13 cellular contexts compared by ENCODE assay signal in the genomic region with DNA sequence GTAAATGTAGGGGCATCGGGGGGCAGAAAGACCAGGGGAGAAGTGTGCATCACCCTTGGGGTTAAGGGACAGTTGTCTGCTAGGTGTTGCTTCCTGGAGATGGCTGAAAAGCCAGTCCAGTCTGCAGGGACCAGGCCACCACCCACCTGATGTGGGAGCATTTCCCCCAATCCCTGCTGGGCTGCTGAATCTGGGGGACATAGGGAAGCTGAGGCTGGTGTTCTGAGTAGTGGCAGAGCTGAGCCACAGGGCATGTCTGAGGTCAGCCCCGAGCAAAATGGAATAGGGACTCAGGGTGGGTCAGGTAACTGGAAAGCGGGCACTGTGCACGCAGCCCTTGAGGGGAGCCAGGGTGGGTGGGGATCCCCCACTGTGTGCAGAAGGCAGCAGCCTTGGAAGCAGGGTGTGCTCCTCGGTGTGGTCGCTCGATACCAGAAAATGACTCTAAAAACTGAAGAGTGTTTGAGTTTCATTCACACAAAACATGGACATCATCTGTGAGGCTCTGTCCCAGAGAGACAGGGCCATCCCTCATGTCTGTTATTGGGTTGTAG. TPM values are rescaled to one million over a fixed set of nuclear protein-coding genes. Genes with fewer than 3 reads are reported as not detected.
A peak's percentile ranks its signal among the peaks of the same experiment; 100 is the strongest.
DNase-seq lines count a peak whose midpoint lies in the region; ATAC-seq, FAIRE-seq and TF ChIP-seq lines count a peak whose summit lies in the region.
"Had no signal": no experiment of that assay in that cellular context is flagged by ENCODE, and none has a peak within 500 bp of the region (broad histone marks: within the 10 kb centered on the region; RNA-seq: fewer than 3 reads in every experiment).

No MANE protein-coding gene starts in this region.

- TF ChIP-seq EP300 in K562 (IDR thresholded peaks at IDR 0.05; ENCODE audit: low read length): no peak

- H3K79me2 ChIP-seq in K562 (ENCODE audit: control insufficient read depth, insufficient read depth, low read length): peaks cover 81% of the 10 kb centered on the region

- DNase-seq in activated CD4-positive, alpha-beta T cell treated with anti-CD3 and anti-CD28 coated beads for 36 hours: no peak
- no peak for DNase-seq in activated CD4-positive, alpha-beta T cell treated with anti-CD3 and anti-CD28 coated beads for 48 hours
- DNase-seq in NT2/D1 (ENCODE audit: low read depth, low spot score) (no peak), K562 (ENCODE audit: extremely low read depth in 1 of 4, low spot score in 3 of 4) (no peak), osteocyte (ENCODE audit: extremely low spot score, unreplicated experiment) (no peak), NCI-H2029 treated with DMSO at 0.1 percent for 48 hours (lab: John Stamatoyannopoulos, UW) (no peak), NCI-H446 (lab: John Stamatoyannopoulos, UW) (no peak), H7 (no peak)
- DNase-seq: amygdala had no signal

- peak overlapping the region; percentile 81 for H3K27ac Mint-ChIP-seq in activated CD4-positive, alpha-beta T cell treated with anti-CD3 and anti-CD28 coated beads for 36 hours
- H3K27ac Mint-ChIP-seq in osteocyte (ENCODE audit: unreplicated experiment): no peak overlapping the region

- peaks cover 73% of the 10 kb centered on the region for H3K36me3 Mint-ChIP-seq in activated CD4-positive, alpha-beta T cell treated with anti-CD3 and anti-CD28 coated beads for 36 hours (ENCODE audit: low read depth)
- peaks cover 26% of the 10 kb centered on the region for H3K36me3 Mint-ChIP-seq in osteocyte (ENCODE audit: unreplicated experiment)

- no peaks in the 10 kb centered on the region for H3K9me3 Mint-ChIP-seq in activated CD4-positive, alpha-beta T cell treated with anti-CD3 and anti-CD28 coated beads for 36 hours (ENCODE audit: low read depth)
- no peaks in the 10 kb centered on the region for H3K9me3 Mint-ChIP-seq in osteocyte (ENCODE audit: unreplicated experiment)

- H3K4me1 ChIP-seq in NT2/D1 (ENCODE audit: insufficient read depth, insufficient read length): peaks cover 15% of the 10 kb centered on the region
- peaks cover 29 to 62% of the 10 kb centered on the region in 2 experiments for H3K4me1 ChIP-seq in K562 (replicated peaks in 1 of 2; ENCODE audit: control insufficient read depth in 2 of 2, insufficient read depth in 2 of 2, low read length in 2 of 2)

- H3K9ac ChIP-seq in NT2/D1 (ENCODE audit: insufficient read length, low read depth) (peak overlapping the region; percentile 98), K562 (ENCODE audit: insufficient read depth in 1 of 2, low read depth in 2 of 2, low read length in 2 of 2) (peak overlapping the region in 1 of 2 experiments; percentile 99; a peak in 2 of 4 replicates)

- no peaks in the 10 kb centered on the region for H3K27me3 Mint-ChIP-seq in activated CD4-positive, alpha-beta T cell treated with anti-CD3 and anti-CD28 coated beads for 36 hours
- no peaks in the 10 kb centered on the region for H3K27me3 Mint-ChIP-seq in osteocyte (ENCODE audit: unreplicated experiment)

- H3K4me1 Mint-ChIP-seq in activated CD4-positive, alpha-beta T cell treated with anti-CD3 and anti-CD28 coated beads for 36 hours: peaks cover 61% of the 10 kb centered on the region
- H3K4me1 Mint-ChIP-seq in osteocyte (ENCODE audit: unreplicated experiment): peaks cover 36% of the 10 kb centered on the region

- no peak for FAIRE-seq in K562 (lab: Jason Lieb, UNC)
- FAIRE-seq: A204.1, small intestine had no signal

- 82% methylated on average over 5 of the region's 7 CpGs for WGBS in K562 (ENCODE audit: insufficient coverage, low coverage, missing lambda C conversion rate)

- CTCF ChIA-PET in activated CD4-positive, alpha-beta T cell treated with anti-CD3 and anti-CD28 coated beads for 36 hours (lab: Charles Lee): interaction anchor here (0.6 kb wide), 1 partner anchor 352 kb away, joined by 3 read pairs; no protein-coding TSS in a partner anchor
- CTCF ChIA-PET in K562 (lab: Yijun Ruan, JAX; ENCODE audit: low intra/inter-chr PET ratio): interaction anchor here (1.1 kb wide), 1 partner anchor 50 kb away, joined by 3 read pairs; no protein-coding TSS in a partner anchor

- peaks cover 14% of the 10 kb centered on the region for H4K20me1 ChIP-seq in K562 (replicated peaks; ENCODE audit: control insufficient read depth, insufficient read depth, low read length)

- peak overlapping the region; percentile 93 for H3K4me3 Mint-ChIP-seq in activated CD4-positive, alpha-beta T cell treated with anti-CD3 and anti-CD28 coated beads for 36 hours
- peak overlapping the region; percentile 36 for H3K4me3 Mint-ChIP-seq in osteocyte (ENCODE audit: unreplicated experiment)

- in situ Hi-C loops in K562 (cut with MboI): no loop called here

- no peak overlapping the region for H3K4me3 ChIP-seq in NT2/D1 (ENCODE audit: insufficient read length, low read depth)
- no peak overlapping the region for H3K4me3 ChIP-seq in K562
- H3K4me3 ChIP-seq in H7 (ENCODE audit: insufficient read depth, low read depth, low read length): no peak overlapping the region

- peak overlapping the region; percentile 97; the same call in 1 of the 2 replicates for H3K4me2 ChIP-seq in K562 (ENCODE audit: insufficient read depth, low read length)

- intact Hi-C loops in activated CD4-positive, alpha-beta T cell treated with anti-CD3 and anti-CD28 coated beads for 36 hours (cut with DNase I, micrococcal nuclease): loop anchor here in 1 of 2 experiments (10.0 kb wide), 1 partner anchor 503 kb away; no protein-coding TSS in a partner anchor
- intact Hi-C loops in K562 (cut with micrococcal nuclease): no loop called here

- H3K27me3 ChIP-seq in NT2/D1 (ENCODE audit: insufficient read depth, insufficient read length) (no peaks in the 10 kb centered on the region), K562 (ENCODE audit: control insufficient read depth in 2 of 2, insufficient read depth in 2 of 2, low read length in 2 of 2) (no peaks in the 10 kb centered on the region), H7 (ENCODE audit: control insufficient read depth, insufficient read depth, low read length) (no peaks in the 10 kb centered on the region)

- H3K27ac ChIP-seq in K562 (ENCODE audit: extremely low read depth, low read depth, low read length): no peak overlapping the region; the same call in 2 of the 3 replicates
- H3K27ac ChIP-seq: PC-9 had no signal

- TF ChIP-seq POLR2A in K562 (conservative IDR thresholded peaks at IDR 0.05): peak; percentile 65; the same call in 1 of the 2 replicates

- peaks cover 8% of the 10 kb centered on the region for H3K9me1 ChIP-seq in K562 (ENCODE audit: control insufficient read depth, insufficient read depth, low read length)

- TF ChIP-seq CTCF in K562 (IDR thresholded peaks at IDR 0.05 in 2 of 3, conservative IDR thresholded peaks at IDR 0.05 in 1 of 3; ENCODE audit: insufficient read depth in 2 of 3, low read depth in 1 of 3, low read length in 3 of 3) (no peak), osteocyte (IDR thresholded peaks at IDR 0.05) (no peak)

- H3K9me3 ChIP-seq in NT2/D1 (ENCODE audit: insufficient read depth, low read length): no peaks in the 10 kb centered on the region
- H3K9me3 ChIP-seq in K562 (replicated peaks; ENCODE audit: control insufficient read depth, insufficient read depth, low read depth, low read length): no peaks in the 10 kb centered on the region

- BruUV-seq in K562 (replicated peaks; lab: Mats Ljungman, UMichigan): no TSS peak

- H3K36me3 ChIP-seq in NT2/D1 (ENCODE audit: insufficient read depth, insufficient read length, low read length) (peaks cover 76% of the 10 kb centered on the region), K562 (ENCODE audit: control insufficient read depth, insufficient read depth, low read length) (peaks cover 83% of the 10 kb centered on the region), H7 (replicated peaks; ENCODE audit: control insufficient read depth, insufficient read depth, low read length) (peaks cover 44% of the 10 kb centered on the region)

- no peak overlapping the region for H2AFZ ChIP-seq in K562 (ENCODE audit: low read depth, low read length)
- H2AFZ ChIP-seq: PC-9 had no signal

- POLR2A ChIA-PET in activated CD4-positive, alpha-beta T cell treated with anti-CD3 and anti-CD28 coated beads for 36 hours (lab: Charles Lee): interaction anchor here (0.7 kb wide), 1 partner anchor 30 kb away, joined by 4 read pairs; no protein-coding TSS in a partner anchor
- POLR2A ChIA-PET in K562 (lab: Yijun Ruan, JAX): interaction anchor here (0.8 to 1.7 kb wide), 4 partner anchors 9 to 42 kb away, joined by 4 to 8 read pairs (median 8); a partner anchor contains a TSS

- no peak for ATAC-seq in activated CD4-positive, alpha-beta T cell treated with anti-CD3 and anti-CD28 coated beads for 36 hours
- no peak for ATAC-seq in K562

- no peak for TF ChIP-seq RAD21 in K562 (CRISPR knock-in tag; conservative IDR thresholded peaks at IDR 0.05 in 1 of 2, IDR thresholded peaks at IDR 0.05 in 1 of 2)

RNA-seq across cellular contexts. Expression of a gene that starts 2.4 kb away (rescaled TPM):
- total RNA-seq in activated CD4-positive, alpha-beta T cell treated with anti-CD3 and anti-CD28 coated beads for 36 hours: 10 to 100 TPM; 73.6 to 89.7 TPM
- total RNA-seq in K562 (2011; cell fraction: chromatin; rRNA removed; ENCODE audit: low replicate concordance): 996 and 1,265 TPM in 2 replicates
- total RNA-seq in K562 (2011; cell fraction: nucleolus; rRNA removed): 508 and 525 TPM in 2 replicates
- total RNA-seq in K562 (2011; cell fraction: nucleoplasm; rRNA removed): 788 and 831 TPM in 2 replicates
- total RNA-seq in K562 (2014; rRNA removed) (147 and 176 TPM in 2 replicates), K562 (2014; rRNA removed; fragmentation: Illumina TruSeq; extraction: Trizol) (65.1 and 66.7 TPM in 2 replicates), K562 (2015; rRNA removed; fragmentation: Illumina TruSeq; extraction: Trizol) (91.0 and 94.5 TPM in 2 replicates), K562 (2021) (141 and 167 TPM in 2 replicates), osteocyte (262 and 272 TPM in 2 replicates)
- polyA plus RNA-seq in K562 (2011; rRNA removed) (236 and 265 TPM in 2 replicates), K562 (2014; fragmentation: Illumina TruSeq; extraction: Trizol) (81.0 and 89.7 TPM in 2 replicates), K562 (2014; fragmentation: Nextera tagmentation; extraction: Ambion mirVana) (1 to 10 TPM; 2.8 to 5.6 TPM), K562 (2014; rRNA removed) (245 and 287 TPM in 2 replicates)
- polyA plus RNA-seq in K562 (2011; cell fraction: cytosol; rRNA removed): 71.9 and 133 TPM in 2 replicates
- 2,539 and 2,548 TPM in 2 replicates for polyA plus RNA-seq in K562 (2011; cell fraction: nucleus; rRNA removed)
- polyA plus RNA-seq in K562 (2012): 104 and 250 TPM in 2 replicates
- polyA minus RNA-seq in K562 (2011; rRNA and poly(A)+ RNA removed): 70.2 and 76.2 TPM in 2 replicates
- polyA minus RNA-seq in K562 (2011; cell fraction: cytosol; rRNA and poly(A)+ RNA removed): 31.4 and 45.0 TPM in 2 replicates
- polyA minus RNA-seq in K562 (2011; cell fraction: nucleus; rRNA and poly(A)+ RNA removed): 260 and 342 TPM in 2 replicates
- total RNA-seq in H7 (2014; rRNA removed; shearing (Covaris generic)): 147 and 200 TPM in 2 replicates

RNA-seq across cellular contexts. Expression of a gene that starts 5.6 kb away (rescaled TPM):
- 100 to 1,000 TPM; 126 to 143 TPM for total RNA-seq in activated CD4-positive, alpha-beta T cell treated with anti-CD3 and anti-CD28 coated beads for 36 hours
- 98.1 and 170 TPM in 2 replicates for total RNA-seq in K562 (2011; cell fraction: chromatin; rRNA removed; ENCODE audit: low replicate concordance)
- 136 and 139 TPM in 2 replicates for total RNA-seq in K562 (2011; cell fraction: nucleolus; rRNA removed)
- 122 and 137 TPM in 2 replicates for total RNA-seq in K562 (2011; cell fraction: nucleoplasm; rRNA removed)
- total RNA-seq in K562 (2014; rRNA removed) (352 and 355 TPM in 2 replicates), K562 (2014; rRNA removed; fragmentation: Illumina TruSeq; extraction: Trizol) (208 and 222 TPM in 2 replicates), K562 (2015; rRNA removed; fragmentation: Illumina TruSeq; extraction: Trizol) (205 and 216 TPM in 2 replicates), K562 (2021) (224 and 229 TPM in 2 replicates), osteocyte (82.1 and 86.9 TPM in 2 replicates)
- polyA plus RNA-seq in K562 (2011; rRNA removed) (144 and 187 TPM in 2 replicates), K562 (2014; fragmentation: Illumina TruSeq; extraction: Trizol) (180 and 264 TPM in 2 replicates), K562 (2014; fragmentation: Nextera tagmentation; extraction: Ambion mirVana) (100 to 1,000 TPM; 570 to 671 TPM), K562 (2014; rRNA removed) (420 and 491 TPM in 2 replicates)
- 164 and 188 TPM in 2 replicates for polyA plus RNA-seq in K562 (2011; cell fraction: cytosol; rRNA removed)
- polyA plus RNA-seq in K562 (2011; cell fraction: nucleus; rRNA removed): 104 and 152 TPM in 2 replicates
- 195 and 375 TPM in 2 replicates for polyA plus RNA-seq in K562 (2012)
- 121 and 163 TPM in 2 replicates for polyA minus RNA-seq in K562 (2011; rRNA and poly(A)+ RNA removed)
- 99.9 and 107 TPM in 2 replicates for polyA minus RNA-seq in K562 (2011; cell fraction: cytosol; rRNA and poly(A)+ RNA removed)
- polyA minus RNA-seq in K562 (2011; cell fraction: nucleus; rRNA and poly(A)+ RNA removed): 44.2 and 57.5 TPM in 2 replicates
- total RNA-seq in H7 (2014; rRNA removed; shearing (Covaris generic)): 184 and 267 TPM in 2 replicates

RNA-seq across cellular contexts. Expression of a gene that starts 19.5 kb away (rescaled TPM):
- not detected for total RNA-seq in activated CD4-positive, alpha-beta T cell treated with anti-CD3 and anti-CD28 coated beads for 36 hours
- total RNA-seq in K562 (2011; cell fraction: chromatin; rRNA removed; ENCODE audit: low replicate concordance): not detected in 2 replicates
- total RNA-seq in K562 (2011; cell fraction: nucleolus; rRNA removed): not detected in 2 replicates
- 0.37 TPM in 1 of 2 replicates, not detected in the other for total RNA-seq in K562 (2011; cell fraction: nucleoplasm; rRNA removed)
- total RNA-seq in K562 (2014; rRNA removed): not detected in 2 replicates
- not detected in 2 replicates for total RNA-seq in K562 (2014; rRNA removed; fragmentation: Illumina TruSeq; extraction: Trizol)
- not detected in 2 replicates for total RNA-seq in K562 (2015; rRNA removed; fragmentation: Illumina TruSeq; extraction: Trizol)
- not detected in 2 replicates for total RNA-seq in K562 (2021)
- not detected in 2 replicates for polyA plus RNA-seq in K562 (2011; rRNA removed)
- not detected in 2 replicates for polyA plus RNA-seq in K562 (2011; cell fraction: cytosol; rRNA removed)
- not detected in 2 replicates for polyA plus RNA-seq in K562 (2011; cell fraction: nucleus; rRNA removed)
- 0.11 TPM in 1 of 2 replicates, not detected in the other for polyA plus RNA-seq in K562 (2012)
- polyA plus RNA-seq in K562 (2014; fragmentation: Illumina TruSeq; extraction: Trizol): not detected in 2 replicates
- polyA plus RNA-seq in K562 (2014; fragmentation: Nextera tagmentation; extraction: Ambion mirVana): not detected
- not detected in 2 replicates for polyA plus RNA-seq in K562 (2014; rRNA removed)
- not detected in 2 replicates for polyA minus RNA-seq in K562 (2011; rRNA and poly(A)+ RNA removed)
- polyA minus RNA-seq in K562 (2011; cell fraction: cytosol; rRNA and poly(A)+ RNA removed): not detected in 2 replicates
- polyA minus RNA-seq in K562 (2011; cell fraction: nucleus; rRNA and poly(A)+ RNA removed): not detected in 2 replicates
- total RNA-seq in osteocyte: 0.21 and 0.24 TPM in 2 replicates
- total RNA-seq in H7 (2014; rRNA removed; shearing (Covaris generic)): 0.67 TPM in 1 of 2 replicates, not detected in the other
- total RNA-seq: mononuclear cell had no signal

RNA-seq across cellular contexts. Expression of a gene that starts 26.5 kb away (rescaled TPM):
- 100 to 1,000 TPM in 1 of 2 experiments, 10 to 100 TPM in 1; 89.5 to 117 TPM for total RNA-seq in activated CD4-positive, alpha-beta T cell treated with anti-CD3 and anti-CD28 coated beads for 36 hours
- 23.0 and 76.1 TPM in 2 replicates for total RNA-seq in K562 (2011; cell fraction: chromatin; rRNA removed; ENCODE audit: low replicate concordance)
- total RNA-seq in K562 (2011; cell fraction: nucleolus; rRNA removed): 97.2 and 110 TPM in 2 replicates
- 49.6 and 53.2 TPM in 2 replicates for total RNA-seq in K562 (2011; cell fraction: nucleoplasm; rRNA removed)
- total RNA-seq in K562 (2014; rRNA removed) (478 and 554 TPM in 2 replicates), K562 (2014; rRNA removed; fragmentation: Illumina TruSeq; extraction: Trizol) (19.4 and 34.6 TPM in 2 replicates), K562 (2015; rRNA removed; fragmentation: Illumina TruSeq; extraction: Trizol) (113 and 115 TPM in 2 replicates), K562 (2021) (346 and 388 TPM in 2 replicates), osteocyte (116 and 120 TPM in 2 replicates)
- polyA plus RNA-seq in K562 (2011; rRNA removed) (92.0 and 96.0 TPM in 2 replicates), K562 (2014; fragmentation: Illumina TruSeq; extraction: Trizol) (66.4 and 151 TPM in 2 replicates), K562 (2014; fragmentation: Nextera tagmentation; extraction: Ambion mirVana) (10 to 100 TPM in 1 of 2 experiments, 1 to 10 TPM in 1; 7.8 to 32.9 TPM), K562 (2014; rRNA removed) (385 and 391 TPM in 2 replicates)
- 83.3 and 266 TPM in 2 replicates for polyA plus RNA-seq in K562 (2011; cell fraction: cytosol; rRNA removed)
- 80.6 and 118 TPM in 2 replicates for polyA plus RNA-seq in K562 (2011; cell fraction: nucleus; rRNA removed)
- 196 and 204 TPM in 2 replicates for polyA plus RNA-seq in K562 (2012)
- polyA minus RNA-seq in K562 (2011; rRNA and poly(A)+ RNA removed): 16.0 and 24.9 TPM in 2 replicates
- polyA minus RNA-seq in K562 (2011; cell fraction: cytosol; rRNA and poly(A)+ RNA removed): 55.8 and 62.3 TPM in 2 replicates
- 24.6 and 29.9 TPM in 2 replicates for polyA minus RNA-seq in K562 (2011; cell fraction: nucleus; rRNA and poly(A)+ RNA removed)
- 275 and 320 TPM in 2 replicates for total RNA-seq in H7 (2014; rRNA removed; shearing (Covaris generic))

RNA-seq across cellular contexts. Expression of a gene that starts 34.0 kb away (rescaled TPM):
- total RNA-seq in activated CD4-positive, alpha-beta T cell treated with anti-CD3 and anti-CD28 coated beads for 36 hours: under 1 TPM; 0.56 to 0.78 TPM
- total RNA-seq in K562 (2011; cell fraction: chromatin; rRNA removed; ENCODE audit: low replicate concordance): 0.76 and 5.5 TPM in 2 replicates
- 5.1 and 7.2 TPM in 2 replicates for total RNA-seq in K562 (2011; cell fraction: nucleolus; rRNA removed)
- total RNA-seq in K562 (2011; cell fraction: nucleoplasm; rRNA removed): 1.9 and 3.4 TPM in 2 replicates
- total RNA-seq in K562 (2014; rRNA removed): 4.0 and 4.6 TPM in 2 replicates
- total RNA-seq in K562 (2014; rRNA removed; fragmentation: Illumina TruSeq; extraction: Trizol): 0.03 and 0.04 TPM in 2 replicates
- 0.98 and 1.2 TPM in 2 replicates for total RNA-seq in K562 (2015; rRNA removed; fragmentation: Illumina TruSeq; extraction: Trizol)
- 6.4 and 7.1 TPM in 2 replicates for total RNA-seq in K562 (2021)
- 0.85 and 1.6 TPM in 2 replicates for polyA plus RNA-seq in K562 (2011; rRNA removed)
- polyA plus RNA-seq in K562 (2011; cell fraction: cytosol; rRNA removed): 1.3 and 7.5 TPM in 2 replicates
- polyA plus RNA-seq in K562 (2011; cell fraction: nucleus; rRNA removed): 3.0 and 6.5 TPM in 2 replicates
- polyA plus RNA-seq in K562 (2012): 3.8 and 6.1 TPM in 2 replicates
- polyA plus RNA-seq in K562 (2014; fragmentation: Illumina TruSeq; extraction: Trizol): 0.16 and 0.84 TPM in 2 replicates
- under 1 TPM; 0.01 to 0.06 TPM for polyA plus RNA-seq in K562 (2014; fragmentation: Nextera tagmentation; extraction: Ambion mirVana)
- 2.6 and 3.0 TPM in 2 replicates for polyA plus RNA-seq in K562 (2014; rRNA removed)
- polyA minus RNA-seq in K562 (2011; rRNA and poly(A)+ RNA removed): 0.42 and 0.69 TPM in 2 replicates
- 2.0 and 2.4 TPM in 2 replicates for polyA minus RNA-seq in K562 (2011; cell fraction: cytosol; rRNA and poly(A)+ RNA removed)
- polyA minus RNA-seq in K562 (2011; cell fraction: nucleus; rRNA and poly(A)+ RNA removed): 2.7 and 4.3 TPM in 2 replicates
- total RNA-seq in osteocyte: 15.6 and 17.5 TPM in 2 replicates
- total RNA-seq in H7 (2014; rRNA removed; shearing (Covaris generic)): 32.1 and 37.1 TPM in 2 replicates
